Comparison of ENCODE assay signal across 26 cellular contexts in the genomic region with DNA sequence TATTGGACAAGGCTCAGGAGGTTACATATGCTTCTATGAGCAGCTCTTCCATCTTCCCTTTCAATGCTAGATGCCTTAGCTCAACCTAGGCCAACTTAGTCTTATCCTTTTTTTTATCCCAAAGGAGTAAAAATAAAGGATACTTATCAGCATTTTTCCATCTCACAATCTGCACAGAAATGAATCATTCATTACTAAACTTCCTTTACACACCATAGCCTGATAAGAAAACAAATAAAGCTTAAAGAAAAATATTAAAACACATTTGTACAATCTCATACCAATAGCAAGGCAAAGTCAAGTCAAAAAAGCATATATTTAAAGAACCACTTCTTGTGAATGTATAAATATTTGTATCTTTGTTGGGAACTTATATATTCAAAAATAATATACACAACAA.
"Had no signal": no experiment of that assay in that cellular context is flagged by ENCODE, and none has a peak within 500 bp of the region (broad histone marks: within the 10 kb centered on the region; RNA-seq: fewer than 3 reads in every experiment).

No MANE protein-coding gene starts in this region.

- H3K4me3 Mint-ChIP-seq: mesothelial cell of epicardium; naive B cell; naive thymus-derived CD8-positive, alpha-beta T cell had no signal

- H3K27ac Mint-ChIP-seq: mesothelial cell of epicardium; naive B cell; naive thymus-derived CD8-positive, alpha-beta T cell had no signal

- H3K4me3 ChIP-seq: coronary artery, dorsolateral prefrontal cortex, gastrocnemius medialis, heart right ventricle, left lung, lower lobe of right lung, mucosa of descending colon had no signal

- H3K36me3 ChIP-seq: gastrocnemius medialis, heart right ventricle, left lung, lower lobe of right lung had no signal

- H3K9me3 ChIP-seq: gastrocnemius medialis, heart right ventricle, left lung, lower lobe of right lung, mucosa of descending colon had no signal

- H3K27ac ChIP-seq: coronary artery, dorsolateral prefrontal cortex, epithelial cell of prostate, gastrocnemius medialis, heart right ventricle, left lung, lower lobe of right lung had no signal

- H3K4me1 Mint-ChIP-seq: naive B cell; naive thymus-derived CD8-positive, alpha-beta T cell had no signal

- H3K27me3 Mint-ChIP-seq: naive B cell had no signal

- H3K27me3 ChIP-seq: dorsolateral prefrontal cortex, gastrocnemius medialis, heart right ventricle, left lung had no signal

- DNase-seq: dermis blood vessel endothelial cell; dorsolateral prefrontal cortex; effector CD4-positive, alpha-beta T cell; effector memory CD4-positive, alpha-beta T cell; erythroblast; foreskin fibroblast; foreskin melanocyte; gastrocnemius medialis; glutamatergic neuron; head of caudate nucleus; heart right ventricle; hippocampal formation; left cardiac atrium; left lung; left ventricle myocardium superior; lower lobe of right lung; mesenchymal stem cell; mucosa of descending colon; naive B cell; naive thymus-derived CD8-positive, alpha-beta T cell had no signal

- FAIRE-seq: colon, islet of Langerhans, keratinocyte had no signal

- H3K36me3 Mint-ChIP-seq: mesothelial cell of epicardium; naive B cell; naive thymus-derived CD8-positive, alpha-beta T cell had no signal

- H3K4me1 ChIP-seq: gastrocnemius medialis, heart right ventricle, left lung, lower lobe of right lung had no signal
